ENCODE assay signal across 13 cellular contexts in the genomic region with DNA sequence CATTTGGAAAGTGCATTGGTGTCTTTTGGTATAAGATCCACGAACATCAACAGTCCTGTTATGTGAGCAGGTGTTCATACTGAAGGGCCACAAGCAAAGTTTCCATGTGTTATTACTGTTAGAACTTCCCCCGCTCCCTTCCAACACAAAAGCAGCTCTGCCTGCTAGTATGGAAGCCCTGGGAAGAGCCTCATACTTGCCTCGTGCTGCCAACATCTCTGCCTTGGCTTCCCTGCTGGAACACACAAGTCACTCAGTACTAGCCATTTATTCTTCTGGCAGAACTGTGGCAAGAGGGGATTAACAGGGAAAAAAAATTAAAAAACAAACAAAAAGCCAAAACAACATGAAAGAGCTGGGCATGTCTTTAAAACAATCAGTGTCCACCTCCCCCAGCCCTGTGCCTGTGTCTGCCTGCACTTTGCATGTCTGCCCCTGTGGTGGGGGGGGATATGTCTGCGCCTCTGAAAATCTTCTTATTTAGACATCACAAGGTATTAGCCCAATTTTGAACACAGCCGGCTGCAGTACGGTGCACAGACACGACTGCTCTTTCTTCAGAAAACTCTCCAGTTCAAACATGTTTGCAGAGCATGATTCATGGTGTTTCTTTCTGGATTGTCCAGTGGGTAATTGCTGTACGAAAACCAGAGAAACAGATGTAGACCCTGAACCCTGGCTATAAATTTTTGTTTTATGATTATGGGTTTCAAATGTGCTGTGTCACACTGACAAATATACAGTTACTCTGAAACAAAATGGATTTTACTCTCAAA. TPM values are rescaled to one million over a fixed set of nuclear protein-coding genes. Genes with fewer than 3 reads are reported as not detected.
DNase-seq lines count a peak whose midpoint lies in the region; ATAC-seq, FAIRE-seq and TF ChIP-seq lines count a peak whose summit lies in the region.
"Had no signal": no experiment of that assay in that cellular context is flagged by ENCODE, and none has a peak within 500 bp of the region (broad histone marks: within the 10 kb centered on the region; RNA-seq: fewer than 3 reads in every experiment).

No MANE protein-coding gene starts in this region.

- TF ChIP-seq CTCF in Loucy (conservative IDR thresholded peaks at IDR 0.05; ENCODE audit: low read length), result no peak
- no peak for TF ChIP-seq CTCF in mucosa of descending colon (IDR thresholded peaks at IDR 0.05)

- H2AFZ ChIP-seq in Loucy (ENCODE audit: low read length), result peak overlapping the region; percentile 69

- peak; percentile 43 for DNase-seq in AG08395 (ENCODE audit: low spot score)
- DNase-seq in mucosa of descending colon, result no peak
- no peak for DNase-seq in activated CD4-positive, alpha-beta T cell treated with anti-CD3 and anti-CD28 coated beads, Interleukin-2, amount 10 ng/mL, durations not matched to agents 7 days and 5 days
- DNase-seq: GOT3; left ventricle myocardium superior; stimulated activated CD4-positive, alpha-beta T cell treated with anti-CD3 and anti-CD28 coated beads, Interleukin-12 subunit alpha, Interleukin-12 subunit beta, amount 100 ng/mL, for 4 hours had no signal

- H3K4me1 Mint-ChIP-seq in activated CD4-positive, alpha-beta T cell treated with anti-CD3 and anti-CD28 coated beads, Interleukin-2, amount 10 ng/mL, durations not matched to agents 7 days and 5 days, result peaks cover 3% of the 10 kb centered on the region

- H4K20me1 ChIP-seq in Loucy (ENCODE audit: insufficient read depth, low read length, poor library complexity, severe bottlenecking), result no peaks in the 10 kb centered on the region

- CTCF ChIA-PET in activated CD4-positive, alpha-beta T cell treated with anti-CD3 and anti-CD28 coated beads, Interleukin-2, amount 10 ng/mL, durations not matched to agents 7 days and 5 days (lab: Charles Lee), result no interaction called here

- H3K9me3 Mint-ChIP-seq in activated CD4-positive, alpha-beta T cell treated with anti-CD3 and anti-CD28 coated beads, Interleukin-2, amount 10 ng/mL, durations not matched to agents 7 days and 5 days, result no peaks in the 10 kb centered on the region
- H3K9me3 Mint-ChIP-seq: dendritic cell treated with granulocyte-macrophage colony-stimulating factor and Interleukin-4, amounts not matched to agents 40 ng/mL and 50 ng/mL, for 4 days had no signal

- H3K27me3 Mint-ChIP-seq in activated CD4-positive, alpha-beta T cell treated with anti-CD3 and anti-CD28 coated beads, Interleukin-2, amount 10 ng/mL, durations not matched to agents 7 days and 5 days, result peaks cover 34% of the 10 kb centered on the region

- FAIRE-seq in endometrium (lab: Jason Lieb, UNC), result peak; percentile 98

- H3K9me3 ChIP-seq in Loucy (ENCODE audit: insufficient read depth, low read depth, low read length) (no peaks in the 10 kb centered on the region), mucosa of descending colon (no peaks in the 10 kb centered on the region)

- intact Hi-C loops in mucosa of descending colon (cut with DNase I, micrococcal nuclease), result no loop called here

- H3K4me3 ChIP-seq in Loucy (ENCODE audit: low read length, poor library complexity, severe bottlenecking) (no peak overlapping the region), mucosa of descending colon (no peak overlapping the region)

- H3K36me3 ChIP-seq in Loucy (ENCODE audit: insufficient read depth, low read length) (no peaks in the 10 kb centered on the region), mucosa of descending colon (ENCODE audit: low read depth) (no peaks in the 10 kb centered on the region)

- no peaks in the 10 kb centered on the region for H3K36me3 Mint-ChIP-seq in activated CD4-positive, alpha-beta T cell treated with anti-CD3 and anti-CD28 coated beads, Interleukin-2, amount 10 ng/mL, durations not matched to agents 7 days and 5 days (ENCODE audit: low read depth)
- H3K36me3 Mint-ChIP-seq: activated naive CD8-positive, alpha-beta T cell had no signal

- H3K9me2 ChIP-seq in Loucy (replicated peaks; ENCODE audit: low read depth, low read length), result no peaks in the 10 kb centered on the region

- POLR2A ChIA-PET in activated CD4-positive, alpha-beta T cell treated with anti-CD3 and anti-CD28 coated beads, Interleukin-2, amount 10 ng/mL, durations not matched to agents 7 days and 5 days (lab: Charles Lee), result no interaction called here

- H3K27ac Mint-ChIP-seq in activated CD4-positive, alpha-beta T cell treated with anti-CD3 and anti-CD28 coated beads, Interleukin-2, amount 10 ng/mL, durations not matched to agents 7 days and 5 days, result no peak overlapping the region
- H3K27ac Mint-ChIP-seq: activated naive CD8-positive, alpha-beta T cell; dendritic cell treated with granulocyte-macrophage colony-stimulating factor and Interleukin-4, amounts not matched to agents 40 ng/mL and 50 ng/mL, for 4 days had no signal

- peak overlapping the region; percentile 32 for H3K4me2 ChIP-seq in Loucy (ENCODE audit: low read depth, low read length, poor library complexity, severe bottlenecking)

- H3K9ac ChIP-seq in Loucy (ENCODE audit: low read depth, low read length, poor library complexity, severe bottlenecking), result no peak overlapping the region

- no peaks in the 10 kb centered on the region for H3F3A ChIP-seq in Loucy (ENCODE audit: low read depth)

- no peak overlapping the region for H3K4me3 Mint-ChIP-seq in activated CD4-positive, alpha-beta T cell treated with anti-CD3 and anti-CD28 coated beads, Interleukin-2, amount 10 ng/mL, durations not matched to agents 7 days and 5 days
- H3K4me3 Mint-ChIP-seq: activated naive CD8-positive, alpha-beta T cell; dendritic cell treated with granulocyte-macrophage colony-stimulating factor and Interleukin-4, amounts not matched to agents 40 ng/mL and 50 ng/mL, for 4 days had no signal

- ATAC-seq in mucosa of descending colon, result peak; percentile 41
- no peak for ATAC-seq in GM19452 (IDR thresholded peaks at IDR 0.05; ENCODE audit: unreplicated experiment)
- ATAC-seq in HG03457 (IDR thresholded peaks at IDR 0.05; ENCODE audit: unreplicated experiment), result no peak
- no peak for ATAC-seq in GM18909 (IDR thresholded peaks at IDR 0.05; ENCODE audit: poor library complexity, unreplicated experiment)
- ATAC-seq: left ventricle myocardium superior had no signal

- no peaks in the 10 kb centered on the region for H3K79me2 ChIP-seq in Loucy (ENCODE audit: insufficient read depth, low read length)

- H3K27me3 ChIP-seq in Loucy (ENCODE audit: insufficient read depth, low read length, poor library complexity, severe bottlenecking), result no peaks in the 10 kb centered on the region

- H3K4me1 ChIP-seq in Loucy (ENCODE audit: insufficient read depth, low read length, poor library complexity, severe bottlenecking) (peaks cover 11% of the 10 kb centered on the region), mucosa of descending colon (ENCODE audit: low read depth) (no peaks in the 10 kb centered on the region)

RNA-seq across cellular contexts. Expression of gene RARB, which starts 3.6 kb away (rescaled TPM):
- 1 to 10 TPM; 1.2 to 8.7 (median 1.9) TPM for total RNA-seq in mucosa of descending colon
- total RNA-seq in activated CD4-positive, alpha-beta T cell treated with anti-CD3 and anti-CD28 coated beads, Interleukin-2, amount 10 ng/mL, durations not matched to agents 7 days and 5 days, result not detected
